In genomic region chr1:228022571-228023293, GRCh38 we compare ENCODE assay signal across 24 cellular contexts. TPM values are rescaled to one million over a fixed set of nuclear protein-coding genes. Genes with fewer than 3 reads are reported as not detected.
A peak's percentile ranks its signal among the peaks of the same experiment; 100 is the strongest.
DNase-seq lines count a peak whose midpoint lies in the region; ATAC-seq and TF ChIP-seq lines count a peak whose summit lies in the region.
"Had no signal": no experiment of that assay in that cellular context is flagged by ENCODE, and none has a peak within 500 bp of the region (broad histone marks: within the 10 kb centered on the region; RNA-seq: fewer than 3 reads in every experiment).

No MANE protein-coding gene starts in this region.

- H3K4me1 ChIP-seq in lower lobe of right lung: peaks cover 7% of the 10 kb centered on the region
- no peaks in the 10 kb centered on the region for H3K4me1 ChIP-seq in aorta (ENCODE audit: control insufficient read depth in 1 of 2, insufficient read depth in 2 of 2, low read length in 2 of 2)
- H3K4me1 ChIP-seq: gastrocnemius medialis, left ventricle myocardium inferior had no signal

- CTCF ChIA-PET in WTC11 (lab: Charles Lee): interaction anchor here (0.8 to 2.1 kb wide), 3 partner anchors 16 to 38 kb away, joined by 3 to 11 read pairs (median 4); partner anchors contain the start of gene WNT3A

- H3K27ac ChIP-seq in lower lobe of right lung: no peak overlapping the region
- no peak overlapping the region for H3K27ac ChIP-seq in aorta (ENCODE audit: low read depth in 1 of 2, low read length in 2 of 2)
- H3K27ac ChIP-seq: dorsolateral prefrontal cortex, gastrocnemius medialis, hepatocyte, left ventricle myocardium inferior had no signal

- TF ChIP-seq CTCF in WTC11 (IDR thresholded peaks at IDR 0.05): no peak
- TF ChIP-seq CTCF in lower lobe of right lung (IDR thresholded peaks at IDR 0.05): no peak

- H3K27ac Mint-ChIP-seq in WTC11: no peak overlapping the region
- H3K27ac Mint-ChIP-seq: activated T-helper 17 cell treated with anti-CD3 and anti-CD28 coated beads, Interleukin-2, amount 50 U/mL, for 72 hours; immature natural killer cell had no signal

- no peaks in the 10 kb centered on the region for H3K9me3 Mint-ChIP-seq in WTC11
- H3K9me3 Mint-ChIP-seq: activated T-helper 17 cell treated with anti-CD3 and anti-CD28 coated beads, Interleukin-2, amount 50 U/mL, for 72 hours; immature natural killer cell had no signal

- ATAC-seq in Right ventricle myocardium inferior: no peak
- no peak for ATAC-seq in WTC11
- ATAC-seq in lower lobe of right lung: no peak
- no peak for ATAC-seq in aorta (ENCODE audit: low FRiP score)
- ATAC-seq: activated T-helper 17 cell treated with anti-CD3 and anti-CD28 coated beads, Interleukin-2, amount 50 U/mL, for 72 hours; gastrocnemius medialis; naive thymus-derived CD8-positive, alpha-beta T cell; SK-N-SH treated with all-trans-retinoic acid at 6 μM for 48 hours had no signal

- H3K36me3 Mint-ChIP-seq in WTC11: no peaks in the 10 kb centered on the region
- H3K36me3 Mint-ChIP-seq: CD14-positive monocyte; immature natural killer cell; naive thymus-derived CD8-positive, alpha-beta T cell had no signal

- peak; percentile 71 for DNase-seq in cardiac septum (ENCODE audit: low spot score)
- no peak for DNase-seq in Right ventricle myocardium inferior (ENCODE audit: missing footprints)
- DNase-seq in WTC11 (ENCODE audit: low spot score): peak; percentile 11
- DNase-seq in lower lobe of right lung: peak; percentile 32
- peak; percentile 26 to 67 for DNase-seq in aorta
- DNase-seq in COLO829 (ENCODE audit: low spot score): no peak
- no peak for DNase-seq in NCI-H146 treated with DMSO at 0.1 percent for 48 hours (lab: John Stamatoyannopoulos, UW; ENCODE audit: unreplicated experiment)
- DNase-seq: gastrocnemius medialis; immature natural killer cell; left ventricle myocardium inferior; midbrain; NCI-H1417; NCI-H345; NCI-H774; small intestine; stimulated activated CD4-positive, alpha-beta T cell treated with anti-CD3 and anti-CD28 coated beads, Interleukin-2, amount 100 ng/mL, for 24 hours; trophoblast cell had no signal

- WGBS in aorta, 2 donors: 90% methylated on average over 28 of the region's 28 CpGs

- no peak overlapping the region for H3K4me3 Mint-ChIP-seq in WTC11
- H3K4me3 Mint-ChIP-seq: activated T-helper 17 cell treated with anti-CD3 and anti-CD28 coated beads, Interleukin-2, amount 50 U/mL, for 72 hours; CD14-positive monocyte; immature natural killer cell; naive thymus-derived CD8-positive, alpha-beta T cell had no signal

- POLR2A ChIA-PET in WTC11 (lab: Charles Lee): no interaction called here

- intact Hi-C loops in cardiac septum (cut with DNase I): no loop called here
- intact Hi-C loops in Right ventricle myocardium inferior (cut with DNase I): no loop called here
- intact Hi-C loops in lower lobe of right lung (cut with DNase I): no loop called here
- intact Hi-C loops in aorta (cut with DNase I): no loop called here

- no peaks in the 10 kb centered on the region for H3K9me3 ChIP-seq in lower lobe of right lung
- H3K9me3 ChIP-seq in aorta (ENCODE audit: control insufficient read depth, low read length): peaks cover 1% of the 10 kb centered on the region
- H3K9me3 ChIP-seq: gastrocnemius medialis had no signal

- H3K4me3 ChIP-seq in lower lobe of right lung (no peak overlapping the region), aorta (ENCODE audit: low read length in 2 of 2) (no peak overlapping the region)
- H3K4me3 ChIP-seq: dorsolateral prefrontal cortex, gastrocnemius medialis, hepatocyte, left ventricle myocardium inferior had no signal

- H3K4me1 Mint-ChIP-seq in WTC11: no peaks in the 10 kb centered on the region
- H3K4me1 Mint-ChIP-seq: CD14-positive monocyte; immature natural killer cell; naive thymus-derived CD8-positive, alpha-beta T cell had no signal

- peaks cover 38% of the 10 kb centered on the region for H3K27me3 Mint-ChIP-seq in WTC11 (ENCODE audit: low read depth)

- no peaks in the 10 kb centered on the region for H3K27me3 ChIP-seq in lower lobe of right lung (ENCODE audit: low read depth)
- no peaks in the 10 kb centered on the region for H3K27me3 ChIP-seq in aorta (ENCODE audit: control insufficient read depth in 1 of 2, insufficient read depth in 2 of 2, low read length in 1 of 2)
- H3K27me3 ChIP-seq: dorsolateral prefrontal cortex, hepatocyte had no signal

- H3K36me3 ChIP-seq in lower lobe of right lung (no peaks in the 10 kb centered on the region), aorta (ENCODE audit: control insufficient read depth in 1 of 2, insufficient read depth in 2 of 2, low read length in 1 of 2) (no peaks in the 10 kb centered on the region)
- H3K36me3 ChIP-seq: gastrocnemius medialis, left ventricle myocardium inferior had no signal

TF ChIP-seq in WTC11, 78 proteins besides CTCF, POLR2A, EP300 and RAD21:
- 0 out of 2 replicates have a peak, but pooled peaks have one; percentile 28 for TF ChIP-seq FOXP1 (CRISPR knock-in tag; IDR thresholded peaks at IDR 0.05; ENCODE audit: borderline replicate concordance)
- TF ChIP-seq CREM (CRISPR knock-in tag; IDR thresholded peaks at IDR 0.05): no peak
TF ChIP-seq in WTC11: peak in this region for 1.

RNA-seq across cellular contexts. Expression of gene WNT3A, which starts 15.9 kb away (rescaled TPM):
- total RNA-seq in cardiac septum (not detected), Right ventricle myocardium inferior (not detected), WTC11 (2021) (0.16 to 0.34 TPM (median 0.17 TPM) in 3 replicates), lower lobe of right lung (6.0 TPM), aorta (not detected)
- not detected for polyA plus RNA-seq in aorta
- total RNA-seq: activated T-helper 17 cell treated with anti-CD3 and anti-CD28 coated beads, Interleukin-2, amount 50 U/mL, for 72 hours; dorsolateral prefrontal cortex; gastrocnemius medialis; left ventricle myocardium inferior; naive thymus-derived CD8-positive, alpha-beta T cell; omental fat pad had no signal
- polyA plus RNA-seq: CD14-positive monocyte; hepatocyte; immature natural killer cell; naive thymus-derived CD8-positive, alpha-beta T cell; small intestine had no signal

RNA-seq across cellular contexts. Expression of gene ARF1, which starts 59.8 kb away (rescaled TPM):
- total RNA-seq in cardiac septum (332 TPM), Right ventricle myocardium inferior (281 TPM), WTC11 (2021) (295 to 330 TPM (median 300 TPM) in 3 replicates), lower lobe of right lung (368 TPM), aorta (100 to 1,000 TPM; 291 to 356 TPM)
- polyA plus RNA-seq in aorta: 100 to 1,000 TPM; 232 to 349 TPM

Comparison
In these comparisons a context has a peak if more than half of its experiments do, and no peak if none do; other contexts are left out.
1. DNase-seq: peak in cardiac septum (single experiment), WTC11 (single experiment), lower lobe of right lung (single experiment) and aorta (2 of 2); none in Right ventricle myocardium inferior (single experiment), COLO829 (single experiment) and NCI-H146 treated with DMSO at 0.1 percent for 48 hours (single experiment).